ENCODE assay signal across 14 cellular contexts in genomic region chrX:19751068-19751467, GRCh38.
DNase-seq lines count a peak whose midpoint lies in the region; ATAC-seq, FAIRE-seq and TF ChIP-seq lines count a peak whose summit lies in the region.
"Had no signal": no experiment of that assay in that cellular context is flagged by ENCODE, and none has a peak within 500 bp of the region (broad histone marks: within the 10 kb centered on the region; RNA-seq: fewer than 3 reads in every experiment).

No MANE protein-coding gene starts in this region.

- H3K4me1 Mint-ChIP-seq in CD4-positive, alpha-beta T cell (ENCODE audit: low read depth): peaks cover 93% of the 10 kb centered on the region
- peaks cover 52% of the 10 kb centered on the region for H3K4me1 Mint-ChIP-seq in T-helper 17 cell

- peaks cover 2% of the 10 kb centered on the region for H3K9me3 Mint-ChIP-seq in CD4-positive, alpha-beta T cell

- WGBS in A549 (ENCODE audit: missing lambda C conversion rate): 51% methylated on average over 3 of the region's 3 CpGs

- intact Hi-C loops in CD4-positive, alpha-beta T cell (cut with DNase I, micrococcal nuclease): loop anchor here in 1 of 2 experiments (5.0 kb wide), 2 partner anchors 46 to 91 kb away; no protein-coding TSS in a partner anchor

- H3K27me3 ChIP-seq in CD4-positive, alpha-beta T cell (ENCODE audit: control insufficient read depth, insufficient read depth, low read length): no peaks in the 10 kb centered on the region
- H3K27me3 ChIP-seq: gastrocnemius medialis, SJSA1, suprapubic skin had no signal

- TF ChIP-seq CTCF in A549 (IDR thresholded peaks at IDR 0.05): no peak
- no peak for TF ChIP-seq CTCF in CD4-positive, alpha-beta T cell (IDR thresholded peaks at IDR 0.05)
- no peak for TF ChIP-seq CTCF in fibroblast of pulmonary artery (IDR thresholded peaks at IDR 0.05; ENCODE audit: low read length, missing control alignments)

- H3K4me1 ChIP-seq in A549: no peaks in the 10 kb centered on the region
- H3K4me1 ChIP-seq: gastrocnemius medialis, SJSA1, suprapubic skin had no signal

- TF ChIP-seq EP300 in A549 (IDR thresholded peaks at IDR 0.05): no peak

- H3K36me3 Mint-ChIP-seq in CD4-positive, alpha-beta T cell (ENCODE audit: low read depth): peaks cover 58% of the 10 kb centered on the region
- H3K36me3 Mint-ChIP-seq in T-helper 17 cell (ENCODE audit: low read depth): no peaks in the 10 kb centered on the region

- H3K4me2 ChIP-seq in A549: no peak overlapping the region

- TF ChIP-seq POLR2A in A549 (IDR thresholded peaks at IDR 0.05; ENCODE audit: low read length): no peak

- no peaks in the 10 kb centered on the region for H3K27me3 Mint-ChIP-seq in CD4-positive, alpha-beta T cell
- no peaks in the 10 kb centered on the region for H3K27me3 Mint-ChIP-seq in T-helper 17 cell

- no peak for ATAC-seq in A549
- ATAC-seq in CD4-positive, alpha-beta T cell (ENCODE audit: poor library complexity): no peak
- no peak for ATAC-seq in T-helper 17 cell
- ATAC-seq in GM21576 (IDR thresholded peaks at IDR 0.05; ENCODE audit: unreplicated experiment): no peak
- no peak for ATAC-seq in GM18517 (IDR thresholded peaks at IDR 0.05; ENCODE audit: unreplicated experiment)
- ATAC-seq: gastrocnemius medialis had no signal

- CTCF ChIA-PET in A549 (lab: Yijun Ruan, JAX): interaction anchor here (0.9 kb wide), 1 partner anchor 12 kb away, joined by 3 read pairs; no protein-coding TSS in a partner anchor
- CTCF ChIA-PET in CD4-positive, alpha-beta T cell (lab: Charles Lee): no interaction called here

- no peak overlapping the region for H3K27ac ChIP-seq in A549
- peak overlapping the region; percentile 38 for H3K27ac ChIP-seq in CD4-positive, alpha-beta T cell (ENCODE audit: low read depth, low read length)
- H3K27ac ChIP-seq: gastrocnemius medialis, SJSA1, suprapubic skin had no signal

- peak overlapping the region; percentile 100 for H3K27ac Mint-ChIP-seq in CD4-positive, alpha-beta T cell
- H3K27ac Mint-ChIP-seq in T-helper 17 cell: peak overlapping the region; percentile 90

- DNase-seq in A549 (ENCODE audit: low read depth in 1 of 2, low spot score in 1 of 2) (no peak), T-helper 17 cell (no peak), fibroblast of pulmonary artery (ENCODE audit: low read depth) (peak; percentile 10), retina (no peak)
- DNase-seq in CD4-positive, alpha-beta T cell: peak in 1 of 10 experiments; percentile 8
- DNase-seq: gastrocnemius medialis, KG1, kidney glomerular epithelial cell, NCI-H1930, NCI-H774 had no signal

- H3K4me3 ChIP-seq in A549: no peak overlapping the region
- H3K4me3 ChIP-seq in fibroblast of pulmonary artery (replicated peaks; ENCODE audit: low read depth, low read length): no peak overlapping the region
- H3K4me3 ChIP-seq: gastrocnemius medialis, SJSA1, suprapubic skin had no signal

- POLR2A ChIA-PET in A549 (lab: Yijun Ruan, JAX): no interaction called here
- POLR2A ChIA-PET in CD4-positive, alpha-beta T cell (lab: Charles Lee): interaction anchor here (0.6 to 1.5 kb wide), 6 partner anchors 26 to 88 kb away, joined by 3 to 5 read pairs (median 4); no protein-coding TSS in a partner anchor

- FAIRE-seq in A549 (lab: Jason Lieb, UNC): no peak

- H3K9me3 ChIP-seq in A549 (no peaks in the 10 kb centered on the region), T-helper 17 cell (ENCODE audit: control insufficient read depth, low read length, poor library complexity, severe bottlenecking) (no peaks in the 10 kb centered on the region)
- H3K9me3 ChIP-seq in CD4-positive, alpha-beta T cell (ENCODE audit: control insufficient read depth, low read length): no peaks in the 10 kb centered on the region
- H3K9me3 ChIP-seq: gastrocnemius medialis, SJSA1, suprapubic skin had no signal

- H3K4me3 Mint-ChIP-seq in CD4-positive, alpha-beta T cell: peak overlapping the region; percentile 70
- H3K4me3 Mint-ChIP-seq in T-helper 17 cell: peak overlapping the region; percentile 75

- no peak for TF ChIP-seq RAD21 in A549 (conservative IDR thresholded peaks at IDR 0.05 in 1 of 2, IDR thresholded peaks at IDR 0.05 in 1 of 2)

TF ChIP-seq in A549, 52 proteins besides CTCF, POLR2A, EP300 and RAD21:
- no peak for TF ChIP-seq NR3C1 (IDR thresholded peaks at IDR 0.05)
- no peak for TF ChIP-seq ZC3H11A (IDR thresholded peaks at IDR 0.05)
- no peak for TF ChIP-seq TP53 (CRISPR knock-in tag; IDR thresholded peaks at IDR 0.05)
- no peak for TF ChIP-seq RFX5 (IDR thresholded peaks at IDR 0.05)
- TF ChIP-seq PHF8 (IDR thresholded peaks at IDR 0.05; ENCODE audit: borderline replicate concordance, low read depth): no peak
- no peak for TF ChIP-seq KDM5A (IDR thresholded peaks at IDR 0.05)
- TF ChIP-seq BHLHE40 (IDR thresholded peaks at IDR 0.05; ENCODE audit: low read depth, low read length): no peak
- TF ChIP-seq, protein P1, sequence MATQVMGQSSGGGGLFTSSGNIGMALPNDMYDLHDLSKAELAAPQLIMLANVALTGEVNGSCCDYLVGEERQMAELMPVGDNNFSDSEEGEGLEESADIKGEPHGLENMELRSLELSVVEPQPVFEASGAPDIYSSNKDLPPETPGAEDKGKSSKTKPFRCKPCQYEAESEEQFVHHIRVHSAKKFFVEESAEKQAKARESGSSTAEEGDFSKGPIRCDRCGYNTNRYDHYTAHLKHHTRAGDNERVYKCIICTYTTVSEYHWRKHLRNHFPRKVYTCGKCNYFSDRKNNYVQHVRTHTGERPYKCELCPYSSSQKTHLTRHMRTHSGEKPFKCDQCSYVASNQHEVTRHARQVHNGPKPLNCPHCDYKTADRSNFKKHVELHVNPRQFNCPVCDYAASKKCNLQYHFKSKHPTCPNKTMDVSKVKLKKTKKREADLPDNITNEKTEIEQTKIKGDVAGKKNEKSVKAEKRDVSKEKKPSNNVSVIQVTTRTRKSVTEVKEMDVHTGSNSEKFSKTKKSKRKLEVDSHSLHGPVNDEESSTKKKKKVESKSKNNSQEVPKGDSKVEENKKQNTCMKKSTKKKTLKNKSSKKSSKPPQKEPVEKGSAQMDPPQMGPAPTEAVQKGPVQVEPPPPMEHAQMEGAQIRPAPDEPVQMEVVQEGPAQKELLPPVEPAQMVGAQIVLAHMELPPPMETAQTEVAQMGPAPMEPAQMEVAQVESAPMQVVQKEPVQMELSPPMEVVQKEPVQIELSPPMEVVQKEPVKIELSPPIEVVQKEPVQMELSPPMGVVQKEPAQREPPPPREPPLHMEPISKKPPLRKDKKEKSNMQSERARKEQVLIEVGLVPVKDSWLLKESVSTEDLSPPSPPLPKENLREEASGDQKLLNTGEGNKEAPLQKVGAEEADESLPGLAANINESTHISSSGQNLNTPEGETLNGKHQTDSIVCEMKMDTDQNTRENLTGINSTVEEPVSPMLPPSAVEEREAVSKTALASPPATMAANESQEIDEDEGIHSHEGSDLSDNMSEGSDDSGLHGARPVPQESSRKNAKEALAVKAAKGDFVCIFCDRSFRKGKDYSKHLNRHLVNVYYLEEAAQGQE (IDR thresholded peaks at IDR 0.05): peak; percentile 77
- no peak for TF ChIP-seq MAZ (IDR thresholded peaks at IDR 0.05; ENCODE audit: borderline replicate concordance, low read depth, low read length)
TF ChIP-seq in A549: peak in this region for 1.
